15 cellular contexts compared by ENCODE assay signal in the genomic region with DNA sequence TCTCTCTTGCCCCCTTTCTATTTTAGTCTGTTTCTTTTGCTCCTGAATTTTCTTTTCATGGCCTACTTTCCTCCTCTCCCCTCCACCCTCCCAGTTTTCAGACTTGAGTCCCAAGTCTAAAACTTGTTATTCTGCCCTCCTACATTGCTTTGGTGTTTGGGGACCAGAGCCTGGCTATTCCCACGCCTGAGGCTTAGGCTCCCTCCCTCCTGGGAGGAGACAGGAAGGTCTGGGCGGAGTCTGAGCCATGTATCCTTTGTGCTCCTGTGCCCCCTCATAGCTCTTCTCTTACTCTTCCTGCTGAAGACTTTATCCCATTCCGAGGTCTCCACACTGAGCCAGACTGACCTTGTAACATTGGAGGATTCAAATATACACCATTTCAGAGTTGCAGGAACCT.
DNase-seq lines count a peak whose midpoint lies in the region; ATAC-seq and TF ChIP-seq lines count a peak whose summit lies in the region.
"Had no signal": no experiment of that assay in that cellular context is flagged by ENCODE, and none has a peak within 500 bp of the region (broad histone marks: within the 10 kb centered on the region; RNA-seq: fewer than 3 reads in every experiment).

No MANE protein-coding gene starts in this region.

- no peak overlapping the region for H3K27ac Mint-ChIP-seq in activated CD8-positive, alpha-beta T cell treated with anti-CD3 and anti-CD28 coated beads for 36 hours

- no peaks in the 10 kb centered on the region for H3K9me3 Mint-ChIP-seq in activated CD8-positive, alpha-beta T cell treated with anti-CD3 and anti-CD28 coated beads for 36 hours

- H3K4me1 Mint-ChIP-seq in activated CD8-positive, alpha-beta T cell treated with anti-CD3 and anti-CD28 coated beads for 36 hours (ENCODE audit: low read depth) = no peaks in the 10 kb centered on the region
- H3K4me1 Mint-ChIP-seq: CD14-positive monocyte had no signal

- TF ChIP-seq CTCF in thoracic aorta (IDR thresholded peaks at IDR 0.05) = no peak
- no peak for TF ChIP-seq CTCF in activated CD8-positive, alpha-beta T cell treated with anti-CD3 and anti-CD28 coated beads for 36 hours (IDR thresholded peaks at IDR 0.05)

- H3K4me1 ChIP-seq in thoracic aorta (ENCODE audit: control insufficient read depth in 1 of 2, low read depth in 2 of 2) = peaks cover 10 to 19% of the 10 kb centered on the region in 2 donors

- H3K4me3 ChIP-seq in thoracic aorta = no peak overlapping the region

- peaks cover 10% of the 10 kb centered on the region for H3K27me3 Mint-ChIP-seq in activated CD8-positive, alpha-beta T cell treated with anti-CD3 and anti-CD28 coated beads for 36 hours

- H3K36me3 Mint-ChIP-seq in activated CD8-positive, alpha-beta T cell treated with anti-CD3 and anti-CD28 coated beads for 36 hours (ENCODE audit: low read depth) = no peaks in the 10 kb centered on the region
- H3K36me3 Mint-ChIP-seq: CD14-positive monocyte had no signal

- CTCF ChIA-PET in activated CD8-positive, alpha-beta T cell treated with anti-CD3 and anti-CD28 coated beads for 36 hours (lab: Charles Lee) = no interaction called here

- H3K27me3 ChIP-seq in thoracic aorta (replicated peaks; ENCODE audit: insufficient read depth) = no peaks in the 10 kb centered on the region

- H3K4me3 Mint-ChIP-seq in activated CD8-positive, alpha-beta T cell treated with anti-CD3 and anti-CD28 coated beads for 36 hours = no peak overlapping the region
- H3K4me3 Mint-ChIP-seq: CD14-positive monocyte had no signal

- H3K9me3 ChIP-seq in thoracic aorta = no peaks in the 10 kb centered on the region

- peaks cover 41% of the 10 kb centered on the region for H3K36me3 ChIP-seq in thoracic aorta

- H3K27ac ChIP-seq in cingulate gyrus (ENCODE audit: low read depth, low read length) (peak overlapping the region; percentile 51), thoracic aorta (peak overlapping the region; percentile 1 to 35)

- peak; percentile 43 for ATAC-seq in Right ventricle myocardium superior (ENCODE audit: poor library complexity)
- no peak for ATAC-seq in Right ventricle myocardium inferior
- ATAC-seq in thoracic aorta (ENCODE audit: insufficient number of reproducible peaks, low FRiP score, low read depth) = no peak
- ATAC-seq in activated CD8-positive, alpha-beta T cell treated with anti-CD3 and anti-CD28 coated beads for 36 hours = no peak
- ATAC-seq: PC-3 had no signal

- DNase-seq in Right ventricle myocardium superior = no peak
- no peak for DNase-seq in Right ventricle myocardium inferior (ENCODE audit: missing footprints)
- DNase-seq in iPS-NIHi11 (ENCODE audit: low spot score) = peak; percentile 56
- no peak for DNase-seq in thoracic aorta (ENCODE audit: low spot score)
- DNase-seq in activated CD8-positive, alpha-beta T cell treated with anti-CD3 and anti-CD28 coated beads for 36 hours = no peak
- DNase-seq in OCI-M2 (lab: John Stamatoyannopoulos, UW; ENCODE audit: unreplicated experiment) = no peak
- DNase-seq in activated CD8-positive, alpha-beta memory T cell treated with anti-CD3 and anti-CD28 coated beads for 24 hours = no peak
- DNase-seq: COR-L47; HCEC 1CT; MM.1S; NCI-H187 treated with DMSO at 0.1 percent for 48 hours; NK-92 treated with Interleukin-12 subunit alpha and Interleukin-12 subunit beta, amount 100 ng/mL, for 24 hours; PC-3 had no signal

- intact Hi-C loops in Right ventricle myocardium superior (cut with DNase I) = no loop called here
- intact Hi-C loops in Right ventricle myocardium inferior (cut with DNase I) = loop anchor here (5.0 kb wide), 1 partner anchor 39 kb away; no protein-coding TSS in a partner anchor
- intact Hi-C loops in activated CD8-positive, alpha-beta T cell treated with anti-CD3 and anti-CD28 coated beads for 36 hours (cut with micrococcal nuclease) = loop anchor here (10.0 kb wide), 1 partner anchor 443 kb away; no protein-coding TSS in a partner anchor

- POLR2A ChIA-PET in activated CD8-positive, alpha-beta T cell treated with anti-CD3 and anti-CD28 coated beads for 36 hours (lab: Charles Lee) = no interaction called here
